ENCODE assay signal across 16 cellular contexts in genomic region chrX:93120805-93121204, GRCh38.
DNase-seq lines count a peak whose midpoint lies in the region; ATAC-seq and TF ChIP-seq lines count a peak whose summit lies in the region.
"Had no signal": no experiment of that assay in that cellular context is flagged by ENCODE, and none has a peak within 500 bp of the region (broad histone marks: within the 10 kb centered on the region; RNA-seq: fewer than 3 reads in every experiment).

No MANE protein-coding gene starts in this region.

- no peaks in the 10 kb centered on the region for H3K36me3 ChIP-seq in thyroid gland
- H3K36me3 ChIP-seq in PC-3 (ENCODE audit: low read depth, low read length) = no peaks in the 10 kb centered on the region
- H3K36me3 ChIP-seq: BLaER1 had no signal

- no peak for ATAC-seq in WTC11
- no peak for ATAC-seq in PC-3
- ATAC-seq: GM23338 had no signal

- peak; percentile 4 for DNase-seq in ELF-1 (ENCODE audit: low read depth, low spot score)
- no peak for DNase-seq in WTC11 (ENCODE audit: low spot score)
- no peak for DNase-seq in nephron progenitor cell
- peak; percentile 22 to 37 for DNase-seq in thyroid gland
- DNase-seq in PC-3 = no peak
- DNase-seq in retina = no peak
- DNase-seq in activated T-cell treated with anti-CD3 and anti-CD28 coated beads, Interleukin-2, amount 50 U/mL, for 24 hours = no peak
- DNase-seq: 8988T; AML-193; Caco-2; CD8-positive, alpha-beta memory T cell; DMS53; H7; IMR-90 had no signal

- H2AFZ ChIP-seq in PC-3 (ENCODE audit: low read length) = no peak overlapping the region
- H2AFZ ChIP-seq: GM23338 had no signal

- no TSS peak for BruUV-seq in PC-3 (replicated peaks; lab: Mats Ljungman, UMichigan)

- H3K27ac Mint-ChIP-seq in WTC11 (peak overlapping the region; percentile 53; the same call in 1 of the 2 replicates), nephron progenitor cell (peak overlapping the region; percentile 85)
- H3K27ac Mint-ChIP-seq in activated T-cell treated with anti-CD3 and anti-CD28 coated beads, Interleukin-2, amount 50 U/mL, for 24 hours = no peak overlapping the region
- H3K27ac Mint-ChIP-seq: CD8-positive, alpha-beta memory T cell; GM23338 had no signal

- H3K27me3 ChIP-seq in thyroid gland (no peaks in the 10 kb centered on the region), PC-3 (ENCODE audit: low read length) (no peaks in the 10 kb centered on the region)

- peaks cover under 1% of the 10 kb centered on the region for H3K36me3 Mint-ChIP-seq in WTC11
- H3K36me3 Mint-ChIP-seq in nephron progenitor cell (ENCODE audit: low read depth) = no peaks in the 10 kb centered on the region
- H3K36me3 Mint-ChIP-seq in activated T-cell treated with anti-CD3 and anti-CD28 coated beads, Interleukin-2, amount 50 U/mL, for 24 hours (ENCODE audit: low read depth) = no peaks in the 10 kb centered on the region
- H3K36me3 Mint-ChIP-seq: CD8-positive, alpha-beta memory T cell had no signal

- no peak overlapping the region for H3K4me3 Mint-ChIP-seq in WTC11
- no peak overlapping the region for H3K4me3 Mint-ChIP-seq in nephron progenitor cell
- H3K4me3 Mint-ChIP-seq in activated T-cell treated with anti-CD3 and anti-CD28 coated beads, Interleukin-2, amount 50 U/mL, for 24 hours = no peak overlapping the region
- H3K4me3 Mint-ChIP-seq: CD8-positive, alpha-beta memory T cell; GM23338 had no signal

- no peaks in the 10 kb centered on the region for H3K79me2 ChIP-seq in PC-3 (ENCODE audit: low read length)

- peaks cover 9% of the 10 kb centered on the region for H3K9me3 Mint-ChIP-seq in WTC11
- H3K9me3 Mint-ChIP-seq in nephron progenitor cell = no peaks in the 10 kb centered on the region
- no peaks in the 10 kb centered on the region for H3K9me3 Mint-ChIP-seq in activated T-cell treated with anti-CD3 and anti-CD28 coated beads, Interleukin-2, amount 50 U/mL, for 24 hours
- H3K9me3 Mint-ChIP-seq: GM23338 had no signal

- no peak overlapping the region for H3K4me2 ChIP-seq in PC-3 (ENCODE audit: low read length)
- H3K4me2 ChIP-seq: BLaER1, GM23338 had no signal

- H3K27me3 Mint-ChIP-seq in WTC11 (ENCODE audit: low read depth) (no peaks in the 10 kb centered on the region), nephron progenitor cell (ENCODE audit: low read depth, poor library complexity) (no peaks in the 10 kb centered on the region)
- H3K27me3 Mint-ChIP-seq in activated T-cell treated with anti-CD3 and anti-CD28 coated beads, Interleukin-2, amount 50 U/mL, for 24 hours = no peaks in the 10 kb centered on the region

- H3K27ac ChIP-seq in thyroid gland = peak overlapping the region in 2 of 3 donors; percentile 22 to 48
- H3K27ac ChIP-seq in PC-3 (ENCODE audit: low read length) = no peak overlapping the region
- H3K27ac ChIP-seq: BLaER1 had no signal

- H3K4me1 ChIP-seq in thyroid gland = peaks cover 0 to 3% of the 10 kb centered on the region in 2 donors
- no peaks in the 10 kb centered on the region for H3K4me1 ChIP-seq in PC-3 (ENCODE audit: insufficient read depth, low read length)
- H3K4me1 ChIP-seq: BLaER1, Caco-2 had no signal

- POLR2A ChIA-PET in WTC11 (lab: Charles Lee) (no interaction called here), PC-3 (lab: Charles Lee; ENCODE audit: unreplicated experiment) (no interaction called here)

- intact Hi-C loops in thyroid gland (cut with DNase I) = no loop called here
- intact Hi-C loops in PC-3 (cut with micrococcal nuclease) = no loop called here

- TF ChIP-seq CTCF in WTC11 (IDR thresholded peaks at IDR 0.05) (no peak), nephron progenitor cell (IDR thresholded peaks at IDR 0.05) (no peak), thyroid gland (IDR thresholded peaks at IDR 0.05) (no peak), PC-3 (conservative IDR thresholded peaks at IDR 0.05; ENCODE audit: low read depth, low read length) (no peak)

- WGBS in thyroid gland, 2 donors = 29 to 34% methylated on average over 3 of the region's 3 CpGs

- no peaks in the 10 kb centered on the region for H3K9me3 ChIP-seq in thyroid gland
- no peaks in the 10 kb centered on the region for H3K9me3 ChIP-seq in PC-3 (ENCODE audit: low read length)
- H3K9me3 ChIP-seq: BLaER1, Caco-2 had no signal

- H3K9me2 ChIP-seq in PC-3 (replicated peaks; ENCODE audit: low read length) = no peaks in the 10 kb centered on the region

- TF ChIP-seq POLR2A in thyroid gland (IDR thresholded peaks at IDR 0.05) = no peak

- CTCF ChIA-PET in WTC11 (lab: Charles Lee) = no interaction called here
- CTCF ChIA-PET in PC-3 (lab: Charles Lee) = no interaction called here

- no peaks in the 10 kb centered on the region for H4K20me1 ChIP-seq in PC-3 (ENCODE audit: low read length)
- H4K20me1 ChIP-seq: BLaER1 had no signal

- H3K9ac ChIP-seq in PC-3 (ENCODE audit: low read length) = no peak overlapping the region
- H3K9ac ChIP-seq: BLaER1 had no signal

- H3K4me3 ChIP-seq in thyroid gland (replicated peaks in 1 of 3) (no peak overlapping the region), PC-3 (ENCODE audit: low read length) (no peak overlapping the region)
- H3K4me3 ChIP-seq: BLaER1, GM23338 had no signal

- H3K4me1 Mint-ChIP-seq in WTC11 (peaks cover 19% of the 10 kb centered on the region), nephron progenitor cell (peaks cover 16% of the 10 kb centered on the region)
- H3K4me1 Mint-ChIP-seq in activated T-cell treated with anti-CD3 and anti-CD28 coated beads, Interleukin-2, amount 50 U/mL, for 24 hours (ENCODE audit: low read depth) = no peaks in the 10 kb centered on the region
- H3K4me1 Mint-ChIP-seq: CD8-positive, alpha-beta memory T cell had no signal

- no peaks in the 10 kb centered on the region for H3F3A ChIP-seq in PC-3 (ENCODE audit: low read length, unreplicated experiment)

TF ChIP-seq in WTC11, 78 proteins besides CTCF, POLR2A, EP300 and RAD21:
- TF ChIP-seq SOX15 (CRISPR knock-in tag; IDR thresholded peaks at IDR 0.05) (no peak), ESRRA (CRISPR knock-in tag; IDR thresholded peaks at IDR 0.05; ENCODE audit: borderline replicate concordance) (no peak), MXD4 (CRISPR knock-in tag; IDR thresholded peaks at IDR 0.05; ENCODE audit: borderline replicate concordance) (no peak), MLX (CRISPR knock-in tag; IDR thresholded peaks at IDR 0.05) (no peak), MYBL2 (CRISPR knock-in tag; IDR thresholded peaks at IDR 0.05) (no peak)
- TF ChIP-seq, protein P1, sequence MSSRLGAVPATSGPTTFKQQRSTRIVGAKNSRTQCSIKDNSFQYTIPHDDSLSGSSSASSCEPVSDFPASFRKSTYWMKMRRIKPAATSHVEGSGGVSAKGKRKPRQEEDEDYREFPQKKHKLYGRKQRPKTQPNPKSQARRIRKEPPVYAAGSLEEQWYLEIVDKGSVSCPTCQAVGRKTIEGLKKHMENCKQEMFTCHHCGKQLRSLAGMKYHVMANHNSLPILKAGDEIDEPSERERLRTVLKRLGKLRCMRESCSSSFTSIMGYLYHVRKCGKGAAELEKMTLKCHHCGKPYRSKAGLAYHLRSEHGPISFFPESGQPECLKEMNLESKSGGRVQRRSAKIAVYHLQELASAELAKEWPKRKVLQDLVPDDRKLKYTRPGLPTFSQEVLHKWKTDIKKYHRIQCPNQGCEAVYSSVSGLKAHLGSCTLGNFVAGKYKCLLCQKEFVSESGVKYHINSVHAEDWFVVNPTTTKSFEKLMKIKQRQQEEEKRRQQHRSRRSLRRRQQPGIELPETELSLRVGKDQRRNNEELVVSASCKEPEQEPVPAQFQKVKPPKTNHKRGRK (CRISPR knock-in tag; IDR thresholded peaks at IDR 0.05; ENCODE audit: borderline replicate concordance) = no peak

Comparison
In these comparisons a context has a peak if more than half of its experiments do, and no peak if none do; other contexts are left out.
1. DNase-seq: peak in ELF-1 (single experiment) and thyroid gland (2 of 2); none in WTC11 (single experiment), nephron progenitor cell (single experiment), PC-3 (single experiment), retina (single experiment) and activated T-cell treated with anti-CD3 and anti-CD28 coated beads, Interleukin-2, amount 50 U/mL, for 24 hours (single experiment).